1 cellular context compared by ENCODE assay signal in genomic region chr12:96091833-96092232, GRCh38.
A peak's percentile ranks its signal among the peaks of the same experiment; 100 is the strongest.
TF ChIP-seq lines count a peak whose summit lies in the region.

No MANE protein-coding gene starts in this region.

TF ChIP-seq in H1, 55 proteins besides CTCF, POLR2A, EP300 and RAD21:
- no peak for TF ChIP-seq KDM5A (IDR thresholded peaks at IDR 0.05; ENCODE audit: low read length)
- no peak for TF ChIP-seq SIN3A (conservative IDR thresholded peaks at IDR 0.05 in 1 of 2, IDR thresholded peaks at IDR 0.05 in 1 of 2; ENCODE audit: low read depth in 1 of 2, low read length in 2 of 2)
- TF ChIP-seq BCL11A (IDR thresholded peaks at IDR 0.05; ENCODE audit: low read depth in 2 of 2, low read length in 2 of 2): no peak
- no peak for TF ChIP-seq CREB1 (IDR thresholded peaks at IDR 0.05)
- TF ChIP-seq JUND (IDR thresholded peaks at IDR 0.05; ENCODE audit: low read length): no peak
- no peak for TF ChIP-seq CEBPB (IDR thresholded peaks at IDR 0.05; ENCODE audit: low read depth, low read length)
- TF ChIP-seq GTF2F1 (IDR thresholded peaks at IDR 0.05; ENCODE audit: borderline replicate concordance, low read depth, low read length): no peak
- TF ChIP-seq CHD7 (IDR thresholded peaks at IDR 0.05; ENCODE audit: insufficient replicate concordance, low read length): no peak
- TF ChIP-seq MAX (IDR thresholded peaks at IDR 0.05): peak; percentile 41; the same call in 1 of the 2 replicates
